In genomic region chr12:2284321-2284813, GRCh38 we compare ENCODE assay signal across 11 cellular contexts.
A peak's percentile ranks its signal among the peaks of the same experiment; 100 is the strongest.
DNase-seq lines count a peak whose midpoint lies in the region; ATAC-seq and TF ChIP-seq lines count a peak whose summit lies in the region.
"Had no signal": no experiment of that assay in that cellular context is flagged by ENCODE, and none has a peak within 500 bp of the region (broad histone marks: within the 10 kb centered on the region; RNA-seq: fewer than 3 reads in every experiment).

No MANE protein-coding gene starts in this region.

- no CpG with 5 or more reads among the region's 10 CpGs for WGBS in neuronal stem cell (ENCODE audit: extremely low coverage in 2 of 2, insufficient read length in 2 of 2, insufficient replicate concordance in 1 of 2), 2 donors

- H3K9ac ChIP-seq in BLaER1 (peak overlapping the region; percentile 54), neuronal stem cell (ENCODE audit: low read depth, low read length, poor library complexity) (no peak overlapping the region)

- H2BK120ac ChIP-seq in neuronal stem cell (ENCODE audit: low read depth, low read length) = no peak overlapping the region

- no peak overlapping the region for H3K18ac ChIP-seq in neuronal stem cell (ENCODE audit: low read length)

- H3K4ac ChIP-seq in neuronal stem cell (ENCODE audit: low read length) = no peak overlapping the region

- no peak overlapping the region for H4K91ac ChIP-seq in neuronal stem cell (ENCODE audit: low read depth, low read length, poor library complexity)

- DNase-seq in NCI-H226 (peak; percentile 54), neuronal stem cell (ENCODE audit: low spot score) (no peak), NCI-H2196 treated with DMSO at 0.1 percent for 48 hours (lab: John Stamatoyannopoulos, UW; ENCODE audit: unreplicated experiment) (no peak), ecto neural progenitor cell (ENCODE audit: low spot score) (no peak), mucosa of descending colon (no peak)

- H3K4me1 ChIP-seq in BLaER1 = peaks cover 69% of the 10 kb centered on the region
- peaks cover 0 to 3% of the 10 kb centered on the region in 2 donors for H3K4me1 ChIP-seq in neuronal stem cell (ENCODE audit: control insufficient read depth in 2 of 2, insufficient read depth in 1 of 2, low read depth in 1 of 2, low read length in 2 of 2)
- no peaks in the 10 kb centered on the region for H3K4me1 ChIP-seq in mucosa of descending colon (ENCODE audit: low read depth)

- peak overlapping the region; percentile 75 for H2AFZ ChIP-seq in neuronal stem cell (ENCODE audit: low read length)
- H2AFZ ChIP-seq: PC-9 had no signal

- intact Hi-C loops in dendritic cell treated with granulocyte-macrophage colony-stimulating factor and Interleukin-4, amounts not matched to agents 40 ng/mL and 50 ng/mL, for 4 days (cut with micrococcal nuclease) = loop anchor here (5.0 kb wide), 1 partner anchor 227 kb away; no protein-coding TSS in a partner anchor
- intact Hi-C loops in mucosa of descending colon (cut with DNase I, micrococcal nuclease) = no loop called here

- H4K20me1 ChIP-seq in BLaER1 = no peaks in the 10 kb centered on the region

- peak overlapping the region; percentile 75 for H3K27ac ChIP-seq in BLaER1
- no peak overlapping the region for H3K27ac ChIP-seq in neuronal stem cell (replicated peaks; ENCODE audit: low read length)
- H3K27ac ChIP-seq: PC-9 had no signal

- peak overlapping the region; percentile 72 for H3K4me2 ChIP-seq in BLaER1
- H3K4me2 ChIP-seq in neuronal stem cell (ENCODE audit: insufficient read depth, low read length, poor library complexity, severe bottlenecking) = no peak overlapping the region
- H3K4me2 ChIP-seq: PC-9 had no signal

- no peak overlapping the region for H4K8ac ChIP-seq in neuronal stem cell (ENCODE audit: low read depth, low read length)

- H3K27ac Mint-ChIP-seq in dendritic cell treated with granulocyte-macrophage colony-stimulating factor and Interleukin-4, amounts not matched to agents 40 ng/mL and 50 ng/mL, for 4 days = peak overlapping the region; percentile 78
- H3K27ac Mint-ChIP-seq: activated T-helper 1 cell treated with anti-CD3 and anti-CD28 coated beads, Interleukin-12 subunit alpha, Interleukin-12 subunit beta, Interleukin-2, Interleukin-4 antibody, amounts not matched to agents 30 ng/mL and 10 ng/mL and 1 ng/mL, durations not matched to agents 14 hours and 24 hours and 36 hours; stimulated activated effector memory CD8-positive, alpha-beta T cell treated with anti-CD3 and anti-CD28 coated beads, Interleukin-12 subunit alpha, Interleukin-12 subunit beta, amount 100 ng/mL, for 72 hours had no signal

- TF ChIP-seq CTCF in mucosa of descending colon (IDR thresholded peaks at IDR 0.05) = no peak

- H3K27me3 ChIP-seq in BLaER1 (no peaks in the 10 kb centered on the region), neuronal stem cell (ENCODE audit: control insufficient read depth in 3 of 3, insufficient read depth in 3 of 3, low read depth in 1 of 3, low read length in 3 of 3) (peaks cover 0 to 7% (median 0%) of the 10 kb centered on the region in 3 experiments)

- no peak overlapping the region for H2BK5ac ChIP-seq in neuronal stem cell (ENCODE audit: low read length)

- H3K23ac ChIP-seq in neuronal stem cell (ENCODE audit: low read depth, low read length, poor library complexity) = no peak overlapping the region

- H2AK5ac ChIP-seq in neuronal stem cell (ENCODE audit: low read depth, low read length) = no peak overlapping the region

- H3K36me3 ChIP-seq in BLaER1 (no peaks in the 10 kb centered on the region), neuronal stem cell (replicated peaks in 1 of 2; ENCODE audit: control insufficient read depth in 2 of 2, insufficient read depth in 2 of 2, low read length in 2 of 2) (no peaks in the 10 kb centered on the region), mucosa of descending colon (ENCODE audit: low read depth) (no peaks in the 10 kb centered on the region)

- H3K9me3 Mint-ChIP-seq in dendritic cell treated with granulocyte-macrophage colony-stimulating factor and Interleukin-4, amounts not matched to agents 40 ng/mL and 50 ng/mL, for 4 days = peaks cover 11% of the 10 kb centered on the region
- H3K9me3 Mint-ChIP-seq: stimulated activated effector memory CD8-positive, alpha-beta T cell treated with anti-CD3 and anti-CD28 coated beads, Interleukin-12 subunit alpha, Interleukin-12 subunit beta, amount 100 ng/mL, for 72 hours had no signal

- H3K27me3 Mint-ChIP-seq in dendritic cell treated with granulocyte-macrophage colony-stimulating factor and Interleukin-4, amounts not matched to agents 40 ng/mL and 50 ng/mL, for 4 days = peaks cover 4% of the 10 kb centered on the region

- H3K36me3 Mint-ChIP-seq in dendritic cell treated with granulocyte-macrophage colony-stimulating factor and Interleukin-4, amounts not matched to agents 40 ng/mL and 50 ng/mL, for 4 days (ENCODE audit: low read depth) = no peaks in the 10 kb centered on the region
- H3K36me3 Mint-ChIP-seq: stimulated activated effector memory CD8-positive, alpha-beta T cell treated with anti-CD3 and anti-CD28 coated beads, Interleukin-12 subunit alpha, Interleukin-12 subunit beta, amount 100 ng/mL, for 72 hours had no signal

- no peak overlapping the region for H2BK12ac ChIP-seq in neuronal stem cell (ENCODE audit: low read length)

- H3K9me3 ChIP-seq in BLaER1 (peaks cover 24% of the 10 kb centered on the region), neuronal stem cell (replicated peaks in 1 of 2; ENCODE audit: control insufficient read depth in 2 of 2, insufficient read depth in 1 of 2, low read depth in 1 of 2, low read length in 2 of 2) (no peaks in the 10 kb centered on the region), mucosa of descending colon (no peaks in the 10 kb centered on the region)

- H2BK15ac ChIP-seq in neuronal stem cell (ENCODE audit: low read length) = no peak overlapping the region

- peak overlapping the region; percentile 54 for H3K4me3 Mint-ChIP-seq in dendritic cell treated with granulocyte-macrophage colony-stimulating factor and Interleukin-4, amounts not matched to agents 40 ng/mL and 50 ng/mL, for 4 days
- H3K4me3 Mint-ChIP-seq: activated T-helper 1 cell treated with anti-CD3 and anti-CD28 coated beads, Interleukin-12 subunit alpha, Interleukin-12 subunit beta, Interleukin-2, Interleukin-4 antibody, amounts not matched to agents 30 ng/mL and 10 ng/mL and 1 ng/mL, durations not matched to agents 14 hours and 24 hours and 36 hours; stimulated activated effector memory CD8-positive, alpha-beta T cell treated with anti-CD3 and anti-CD28 coated beads, Interleukin-12 subunit alpha, Interleukin-12 subunit beta, amount 100 ng/mL, for 72 hours had no signal

- no peak overlapping the region for H3K14ac ChIP-seq in neuronal stem cell (ENCODE audit: low read length)

- ATAC-seq in HG03108 (IDR thresholded peaks at IDR 0.05; ENCODE audit: unreplicated experiment) = no peak
- ATAC-seq in mucosa of descending colon = no peak

- peaks cover 55% of the 10 kb centered on the region for H3K4me1 Mint-ChIP-seq in dendritic cell treated with granulocyte-macrophage colony-stimulating factor and Interleukin-4, amounts not matched to agents 40 ng/mL and 50 ng/mL, for 4 days (ENCODE audit: low read depth)

- no peaks in the 10 kb centered on the region for H3K79me1 ChIP-seq in neuronal stem cell (ENCODE audit: low read depth, low read length)

- H3K4me3 ChIP-seq in BLaER1 (no peak overlapping the region), neuronal stem cell (ENCODE audit: low read length in 2 of 2) (no peak overlapping the region), mucosa of descending colon (no peak overlapping the region)
- H3K4me3 ChIP-seq: PC-9 had no signal
